ENCODE assay signal across 8 cellular contexts in genomic region chr19:38004505-38005223, GRCh38.
DNase-seq lines count a peak whose midpoint lies in the region; ATAC-seq and TF ChIP-seq lines count a peak whose summit lies in the region.

No MANE protein-coding gene starts in this region.

- 60 to 75% methylated on average over 10 to 15 of the region's 15 CpGs for WGBS in body of pancreas, 2 donors

- H3K27me3 Mint-ChIP-seq in CD14-positive monocyte (ENCODE audit: low read depth in 3 of 3): peaks cover 0 to 6% (median 3%) of the 10 kb centered on the region in 3 donors

- peaks cover 0 to 4% of the 10 kb centered on the region in 2 donors for H3K36me3 Mint-ChIP-seq in CD14-positive monocyte

- H3K27ac ChIP-seq in body of pancreas: peak overlapping the region in 3 of 4 donors; percentile 13 to 79 (median 54)

- no peaks in the 10 kb centered on the region for H3K9me3 Mint-ChIP-seq in CD14-positive monocyte

- H3K27ac Mint-ChIP-seq in CD14-positive monocyte: no peak overlapping the region

- peak; percentile 68 for ATAC-seq in GM19023 (IDR thresholded peaks at IDR 0.05; ENCODE audit: unreplicated experiment)
- ATAC-seq in HG03139 (IDR thresholded peaks at IDR 0.05; ENCODE audit: unreplicated experiment): peak; percentile 50
- peak; percentile 81 for ATAC-seq in body of pancreas

- peak; percentile 84 for DNase-seq in CD14-positive monocyte (ENCODE audit: low spot score)
- peak; percentile 98 for DNase-seq in NCI-H446 treated with DMSO at 0.1 percent for 48 hours (lab: John Stamatoyannopoulos, UW)
- peak; percentile 40 to 76 (median 60) for DNase-seq in body of pancreas
- DNase-seq in iPS DF 19.7 (ENCODE audit: low read depth, low spot score): peak; percentile 97
- peak; percentile 96 for DNase-seq in renal cortical epithelial cell (ENCODE audit: low read depth)
- no peak for DNase-seq in NK-92 treated with Interleukin-12 subunit alpha and Interleukin-12 subunit beta, amount 100 ng/mL, for 24 hours (lab: John Stamatoyannopoulos, UW)

- no peak overlapping the region for H3K4me3 Mint-ChIP-seq in CD14-positive monocyte

- H3K4me1 Mint-ChIP-seq in CD14-positive monocyte: peaks cover 14% of the 10 kb centered on the region

- TF ChIP-seq CTCF in CD14-positive monocyte (IDR thresholded peaks at IDR 0.05): no peak
- TF ChIP-seq CTCF in body of pancreas (IDR thresholded peaks at IDR 0.05): no peak

- peak in 2 of 3 donors; percentile 38 to 40 for TF ChIP-seq POLR2A in body of pancreas (IDR thresholded peaks at IDR 0.05)

- no peak overlapping the region for H3K4me3 ChIP-seq in body of pancreas

- H3K27me3 ChIP-seq in body of pancreas: no peaks in the 10 kb centered on the region

- intact Hi-C loops in CD14-positive monocyte (cut with micrococcal nuclease) (loop anchor here in 1 of 2 donors (5.0 kb wide), 1 partner anchor 43 kb away; no protein-coding TSS in a partner anchor), body of pancreas (cut with DNase I) (no loop called here)

- no peaks in the 10 kb centered on the region for H3K36me3 ChIP-seq in body of pancreas (replicated peaks in 1 of 2; ENCODE audit: insufficient read depth in 1 of 2, low read depth in 2 of 2)

- H3K4me1 ChIP-seq in body of pancreas: peaks cover 24% of the 10 kb centered on the region

- H3K9me3 ChIP-seq in body of pancreas: no peaks in the 10 kb centered on the region
